8 cellular contexts compared by ENCODE assay signal in the genomic region with DNA sequence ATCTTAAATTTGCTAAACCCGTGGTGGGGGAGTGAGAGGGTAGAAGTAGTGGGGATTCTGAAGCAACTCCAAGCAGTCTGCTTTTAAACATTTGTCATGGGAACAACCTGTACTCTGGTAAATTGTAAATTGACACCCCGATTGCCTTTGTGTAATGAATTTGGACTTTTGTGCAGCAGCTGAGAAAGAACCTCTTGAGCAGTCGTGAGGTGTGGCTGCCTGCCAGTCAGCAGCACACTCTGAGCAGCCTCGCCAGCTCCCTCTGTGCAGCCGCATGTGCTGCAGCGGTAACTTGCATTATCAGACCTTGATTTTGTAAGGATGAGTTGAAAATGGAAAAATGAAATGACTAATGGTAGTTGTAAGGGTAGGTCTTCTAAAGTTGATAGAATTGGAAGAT.
DNase-seq lines count a peak whose midpoint lies in the region; ATAC-seq and TF ChIP-seq lines count a peak whose summit lies in the region.

No MANE protein-coding gene starts in this region.

- peak overlapping the region; percentile 94 for H3K27ac Mint-ChIP-seq in activated CD4-positive, alpha-beta T cell treated with anti-CD3 and anti-CD28 coated beads for 36 hours
- peak overlapping the region; percentile 81 for H3K27ac Mint-ChIP-seq in activated B cell treated with CpG ODN at 0.5 μM for 24 hours

- no peak for TF ChIP-seq CTCF in activated B cell treated with CpG ODN at 0.5 μM for 24 hours (IDR thresholded peaks at IDR 0.05)
- peak in 1 of 2 donors; percentile 7 for TF ChIP-seq CTCF in fibroblast of lung (conservative IDR thresholded peaks at IDR 0.05 in 1 of 2, IDR thresholded peaks at IDR 0.05 in 1 of 2; ENCODE audit: low read depth in 1 of 2, low read length in 2 of 2)

- H3K9me3 ChIP-seq in fibroblast of lung (ENCODE audit: control insufficient read depth, insufficient read depth, low read depth, low read length): no peaks in the 10 kb centered on the region

- no peaks in the 10 kb centered on the region for H3K79me2 ChIP-seq in fibroblast of lung (ENCODE audit: control insufficient read depth, insufficient read depth, low read length)

- peak; percentile 78 for DNase-seq in activated CD4-positive, alpha-beta T cell treated with anti-CD3 and anti-CD28 coated beads for 36 hours
- no peak for DNase-seq in activated CD4-positive, alpha-beta T cell treated with anti-CD3 and anti-CD28 coated beads for 1 hour
- DNase-seq in activated B cell treated with CpG ODN at 0.5 μM for 24 hours (no peak), fibroblast of lung (ENCODE audit: low read depth in 2 of 2) (peak; percentile 67 to 77), putamen (ENCODE audit: low spot score) (peak; percentile 61), mesenteric fat pad (ENCODE audit: low spot score) (no peak), T1000 (lab: John Stamatoyannopoulos, UW) (no peak)
- no peak for DNase-seq in central memory CD4-positive, alpha-beta T cell

- H3K36me3 Mint-ChIP-seq in activated CD4-positive, alpha-beta T cell treated with anti-CD3 and anti-CD28 coated beads for 36 hours (ENCODE audit: low read depth): peaks cover 46% of the 10 kb centered on the region
- peaks cover 25% of the 10 kb centered on the region for H3K36me3 Mint-ChIP-seq in activated B cell treated with CpG ODN at 0.5 μM for 24 hours (ENCODE audit: low read depth)

- no peaks in the 10 kb centered on the region for H3K27me3 Mint-ChIP-seq in activated CD4-positive, alpha-beta T cell treated with anti-CD3 and anti-CD28 coated beads for 36 hours
- H3K27me3 Mint-ChIP-seq in activated B cell treated with CpG ODN at 0.5 μM for 24 hours: no peaks in the 10 kb centered on the region

- no peak overlapping the region for H3K9ac ChIP-seq in fibroblast of lung (ENCODE audit: insufficient read depth, low read length)

- H3K4me1 Mint-ChIP-seq in activated CD4-positive, alpha-beta T cell treated with anti-CD3 and anti-CD28 coated beads for 36 hours: peaks cover 81% of the 10 kb centered on the region
- H3K4me1 Mint-ChIP-seq in activated B cell treated with CpG ODN at 0.5 μM for 24 hours: peaks cover 80% of the 10 kb centered on the region

- H3K36me3 ChIP-seq in fibroblast of lung (ENCODE audit: control insufficient read depth, insufficient read depth, low read length): no peaks in the 10 kb centered on the region

- no peak overlapping the region for H3K4me3 ChIP-seq in fibroblast of lung (replicated peaks in 1 of 4; ENCODE audit: control extremely low read depth in 1 of 4, insufficient read depth in 1 of 4, low read depth in 3 of 4, low read length in 4 of 4)

- no peak overlapping the region for H3K27ac ChIP-seq in fibroblast of lung (ENCODE audit: insufficient read depth, low read length)

- H4K20me1 ChIP-seq in fibroblast of lung (ENCODE audit: control insufficient read depth, extremely low read depth, insufficient read depth, low read length): no peaks in the 10 kb centered on the region

- H3K27me3 ChIP-seq in fibroblast of lung (ENCODE audit: control insufficient read depth, insufficient read depth, low read length): no peaks in the 10 kb centered on the region

- ATAC-seq in activated CD4-positive, alpha-beta T cell treated with anti-CD3 and anti-CD28 coated beads for 36 hours: peak; percentile 74
- no peak for ATAC-seq in activated B cell treated with CpG ODN at 0.5 μM for 24 hours (ENCODE audit: low read depth)

- no peaks in the 10 kb centered on the region for H3K9me3 Mint-ChIP-seq in activated CD4-positive, alpha-beta T cell treated with anti-CD3 and anti-CD28 coated beads for 36 hours (ENCODE audit: low read depth)
- no peaks in the 10 kb centered on the region for H3K9me3 Mint-ChIP-seq in activated B cell treated with CpG ODN at 0.5 μM for 24 hours

- peak overlapping the region; percentile 49 for H3K4me3 Mint-ChIP-seq in activated CD4-positive, alpha-beta T cell treated with anti-CD3 and anti-CD28 coated beads for 36 hours
- H3K4me3 Mint-ChIP-seq in activated B cell treated with CpG ODN at 0.5 μM for 24 hours: peak overlapping the region; percentile 6

- H3K4me2 ChIP-seq in fibroblast of lung (ENCODE audit: extremely low read depth, insufficient read depth, low read length): no peak overlapping the region

- H3K4me1 ChIP-seq in fibroblast of lung (ENCODE audit: control insufficient read depth, extremely low read depth, insufficient read depth, low read length): no peaks in the 10 kb centered on the region

- POLR2A ChIA-PET in activated CD4-positive, alpha-beta T cell treated with anti-CD3 and anti-CD28 coated beads for 36 hours (lab: Charles Lee): interaction anchor here (0.6 to 1.4 kb wide), 5 partner anchors 10 to 92 kb away, joined by 3 to 7 read pairs (median 4); partner anchors contain the start of gene SRSF5
- POLR2A ChIA-PET in activated B cell treated with CpG ODN at 0.5 μM for 24 hours (lab: Charles Lee): interaction anchor here (1.0 to 3.1 kb wide), 6 partner anchors 8 to 71 kb away, joined by 3 to 11 read pairs (median 6); no protein-coding TSS in a partner anchor

- intact Hi-C loops in activated CD4-positive, alpha-beta T cell treated with anti-CD3 and anti-CD28 coated beads for 36 hours (cut with DNase I, micrococcal nuclease): loop anchor here (1.0 to 10.0 kb wide), 10 partner anchors 9 to 891 kb away; partner anchors contain the start of genes ERH (in 1 of the 2), SLC39A9 (in 1 of the 2), SRSF5 (in 1 of the 2) and SUSD6 (in 1 of the 2)
- intact Hi-C loops in activated B cell treated with CpG ODN at 0.5 μM for 24 hours (cut with micrococcal nuclease): loop anchor here (1.0 to 5.0 kb wide), 4 partner anchors 8 to 71 kb away; no protein-coding TSS in a partner anchor

- no peak overlapping the region for H2AFZ ChIP-seq in fibroblast of lung (ENCODE audit: low read length)

- CTCF ChIA-PET in activated CD4-positive, alpha-beta T cell treated with anti-CD3 and anti-CD28 coated beads for 36 hours (lab: Charles Lee): interaction anchor here (0.6 to 2.5 kb wide), 12 partner anchors 9 to 78 kb away, joined by 3 to 14 read pairs (median 4); partner anchors contain the start of gene SUSD6
- CTCF ChIA-PET in activated B cell treated with CpG ODN at 0.5 μM for 24 hours (lab: Charles Lee): interaction anchor here (1.8 kb wide), 1 partner anchor 81 kb away, joined by 6 read pairs; no protein-coding TSS in a partner anchor

Comparison
In these comparisons a context has a peak if more than half of its experiments do, and no peak if none do; other contexts are left out.
1. DNase-seq: peak in activated CD4-positive, alpha-beta T cell treated with anti-CD3 and anti-CD28 coated beads for 36 hours (single experiment), fibroblast of lung (2 of 2) and putamen (single experiment); none in activated CD4-positive, alpha-beta T cell treated with anti-CD3 and anti-CD28 coated beads for 1 hour (single experiment), activated B cell treated with CpG ODN at 0.5 μM for 24 hours (single experiment), central memory CD4-positive, alpha-beta T cell (single experiment), mesenteric fat pad (single experiment) and T1000 (single experiment).